17 cellular contexts compared by ENCODE assay signal in genomic region chr1:10108948-10109347, GRCh38.
DNase-seq lines count a peak whose midpoint lies in the region; ATAC-seq and TF ChIP-seq lines count a peak whose summit lies in the region.
"Had no signal": no experiment of that assay in that cellular context is flagged by ENCODE, and none has a peak within 500 bp of the region (broad histone marks: within the 10 kb centered on the region; RNA-seq: fewer than 3 reads in every experiment).

No MANE protein-coding gene starts in this region.

- POLR2A ChIA-PET in activated CD8-positive, alpha-beta T cell treated with anti-CD3 and anti-CD28 coated beads for 36 hours (lab: Charles Lee), result interaction anchor here (0.6 kb wide), 1 partner anchor 56 kb away, joined by 3 read pairs; no protein-coding TSS in a partner anchor

- no peaks in the 10 kb centered on the region for H3K27me3 Mint-ChIP-seq in progenitor cell of endocrine pancreas
- no peaks in the 10 kb centered on the region for H3K27me3 Mint-ChIP-seq in activated CD8-positive, alpha-beta T cell treated with anti-CD3 and anti-CD28 coated beads for 36 hours
- H3K27me3 Mint-ChIP-seq: stimulated activated memory B cell treated with anti-CD40 and anti-IgM and Interleukin-4, amounts not matched to agents 10 μg/mL and 1 μg/mL and 100 μg/mL, for 72 hours had no signal

- CTCF ChIA-PET in activated CD8-positive, alpha-beta T cell treated with anti-CD3 and anti-CD28 coated beads for 36 hours (lab: Charles Lee), result no interaction called here

- no peak for TF ChIP-seq CTCF in progenitor cell of endocrine pancreas (IDR thresholded peaks at IDR 0.05; ENCODE audit: unreplicated experiment)
- TF ChIP-seq CTCF in activated CD8-positive, alpha-beta T cell treated with anti-CD3 and anti-CD28 coated beads for 36 hours (IDR thresholded peaks at IDR 0.05), result no peak

- no peak overlapping the region for H3K4me3 Mint-ChIP-seq in progenitor cell of endocrine pancreas (ENCODE audit: low read depth)
- H3K4me3 Mint-ChIP-seq in activated CD8-positive, alpha-beta T cell treated with anti-CD3 and anti-CD28 coated beads for 36 hours, result no peak overlapping the region
- H3K4me3 Mint-ChIP-seq: CD8-positive, alpha-beta T cell; stimulated activated memory B cell treated with anti-CD40 and anti-IgM and Interleukin-4, amounts not matched to agents 10 μg/mL and 1 μg/mL and 100 μg/mL, for 72 hours had no signal

- peak overlapping the region; percentile 11 for H3K27ac Mint-ChIP-seq in progenitor cell of endocrine pancreas
- no peak overlapping the region for H3K27ac Mint-ChIP-seq in activated CD8-positive, alpha-beta T cell treated with anti-CD3 and anti-CD28 coated beads for 36 hours
- H3K27ac Mint-ChIP-seq: CD8-positive, alpha-beta T cell; stimulated activated memory B cell treated with anti-CD40 and anti-IgM and Interleukin-4, amounts not matched to agents 10 μg/mL and 1 μg/mL and 100 μg/mL, for 72 hours had no signal

- H3K9me3 Mint-ChIP-seq in progenitor cell of endocrine pancreas (ENCODE audit: low read depth), result no peaks in the 10 kb centered on the region
- no peaks in the 10 kb centered on the region for H3K9me3 Mint-ChIP-seq in activated CD8-positive, alpha-beta T cell treated with anti-CD3 and anti-CD28 coated beads for 36 hours
- H3K9me3 Mint-ChIP-seq: CD8-positive, alpha-beta T cell; stimulated activated memory B cell treated with anti-CD40 and anti-IgM and Interleukin-4, amounts not matched to agents 10 μg/mL and 1 μg/mL and 100 μg/mL, for 72 hours had no signal

- H3K36me3 Mint-ChIP-seq in progenitor cell of endocrine pancreas (ENCODE audit: insufficient read depth), result peaks cover 32% of the 10 kb centered on the region
- H3K36me3 Mint-ChIP-seq in activated CD8-positive, alpha-beta T cell treated with anti-CD3 and anti-CD28 coated beads for 36 hours (ENCODE audit: low read depth), result peaks cover 17% of the 10 kb centered on the region

- intact Hi-C loops in Right ventricle myocardium inferior (cut with DNase I), result loop anchor here (2.0 to 5.0 kb wide), 2 partner anchors 42 to 76 kb away; partner anchors contain the start of gene UBE4B
- intact Hi-C loops in cardiac septum (cut with DNase I), result loop anchor here (5.0 kb wide), 1 partner anchor 77 kb away; the partner anchor contains the start of gene UBE4B
- intact Hi-C loops in left cardiac atrium (cut with DNase I), result no loop called here
- intact Hi-C loops in activated CD8-positive, alpha-beta T cell treated with anti-CD3 and anti-CD28 coated beads for 36 hours (cut with micrococcal nuclease), result no loop called here

- peaks cover 7% of the 10 kb centered on the region for H3K4me1 Mint-ChIP-seq in progenitor cell of endocrine pancreas (ENCODE audit: low read depth)
- no peaks in the 10 kb centered on the region for H3K4me1 Mint-ChIP-seq in activated CD8-positive, alpha-beta T cell treated with anti-CD3 and anti-CD28 coated beads for 36 hours (ENCODE audit: low read depth)
- H3K4me1 Mint-ChIP-seq: stimulated activated memory B cell treated with anti-CD40 and anti-IgM and Interleukin-4, amounts not matched to agents 10 μg/mL and 1 μg/mL and 100 μg/mL, for 72 hours had no signal

- no peak for DNase-seq in Right ventricle myocardium inferior (ENCODE audit: missing footprints)
- no peak for DNase-seq in cardiac septum (ENCODE audit: low spot score)
- DNase-seq in left cardiac atrium, result no peak
- no peak for DNase-seq in progenitor cell of endocrine pancreas (ENCODE audit: low spot score, unreplicated experiment)
- DNase-seq in activated CD8-positive, alpha-beta T cell treated with anti-CD3 and anti-CD28 coated beads for 36 hours, result no peak
- no peak for DNase-seq in NCI-H345 (lab: John Stamatoyannopoulos, UW)
- DNase-seq: activated naive CD4-positive, alpha-beta T cell treated with anti-CD3 and anti-CD28 coated beads, Interleukin-2, amount 50 U/mL, for 16 hours; CD8-positive, alpha-beta T cell; cerebellar nuclear complex; erythroblast; GDM1; NCI-H2029; NCI-H82; stimulated activated CD4-positive, alpha-beta T cell treated with anti-CD3 and anti-CD28 coated beads, Interleukin-2, amount 100 ng/mL, for 48 hours had no signal

- ATAC-seq in Right ventricle myocardium inferior (peak; percentile 80), left cardiac atrium (peak; percentile 74 to 90), GM21423 (IDR thresholded peaks at IDR 0.05; ENCODE audit: unreplicated experiment) (no peak), GM21381 (IDR thresholded peaks at IDR 0.05; ENCODE audit: unreplicated experiment) (no peak)
- ATAC-seq in activated CD8-positive, alpha-beta T cell treated with anti-CD3 and anti-CD28 coated beads for 36 hours, result no peak
- ATAC-seq: CD8-positive, alpha-beta T cell; stimulated activated memory B cell treated with anti-CD40 and anti-IgM and Interleukin-4, amounts not matched to agents 10 μg/mL and 1 μg/mL and 100 μg/mL, for 72 hours had no signal

Comparison
In these comparisons a context has a peak if more than half of its experiments do, and no peak if none do; other contexts are left out.
1. intact Hi-C loops: an anchor here in Right ventricle myocardium inferior (2.0 to 5.0 kb wide) and cardiac septum (5.0 kb wide); none called in left cardiac atrium and activated CD8-positive, alpha-beta T cell treated with anti-CD3 and anti-CD28 coated beads for 36 hours.
2. ATAC-seq: peak in Right ventricle myocardium inferior (single experiment) and left cardiac atrium (2 of 2); none in GM21423 (single experiment), GM21381 (single experiment) and activated CD8-positive, alpha-beta T cell treated with anti-CD3 and anti-CD28 coated beads for 36 hours (single experiment).